Comparison of ENCODE assay signal across 8 cellular contexts in genomic region chr18:35497334-35498197, GRCh38. TPM values are rescaled to one million over a fixed set of nuclear protein-coding genes. Genes with fewer than 3 reads are reported as not detected.
A peak's percentile ranks its signal among the peaks of the same experiment; 100 is the strongest.
DNase-seq lines count a peak whose midpoint lies in the region; ATAC-seq and TF ChIP-seq lines count a peak whose summit lies in the region.

Gene INO80C, minus strand, starts transcription at chr18:35497960. Its CDS starts 86 bp downstream, at chr18:35497874.

- peaks cover 10 to 21% of the 10 kb centered on the region in 2 donors for H3K4me1 ChIP-seq in adrenal gland (replicated peaks in 1 of 2)
- H3K4me1 ChIP-seq in heart left ventricle = peaks cover 0 to 30% (median 14%) of the 10 kb centered on the region in 12 donors
- H3K4me1 ChIP-seq in upper lobe of left lung = peaks cover 15 to 36% (median 22%) of the 10 kb centered on the region in 4 donors

- peak in 1 of 4 donors; percentile 49 for TF ChIP-seq EP300 in upper lobe of left lung (IDR thresholded peaks at IDR 0.05)

- ATAC-seq in HG02884 (IDR thresholded peaks at IDR 0.05; ENCODE audit: unreplicated experiment) (peak; percentile 90), heart left ventricle (peak; percentile 98 to 99 (median 98)), upper lobe of left lung (ENCODE audit: low FRiP score in 2 of 2) (peak; percentile 98 to 99)

- TF ChIP-seq CTCF in adrenal gland (IDR thresholded peaks at IDR 0.05) = peak in 1 of 6 experiments; percentile 56
- no peak for TF ChIP-seq CTCF in heart left ventricle (IDR thresholded peaks at IDR 0.05)
- peak in 2 of 6 experiments; percentile 10 to 14 for TF ChIP-seq CTCF in upper lobe of left lung (IDR thresholded peaks at IDR 0.05)

- peak; percentile 96 for DNase-seq in NCI-H146 treated with DMSO at 0.1 percent for 48 hours (lab: John Stamatoyannopoulos, UW; ENCODE audit: unreplicated experiment)
- peak; percentile 81 to 95 (median 87) for DNase-seq in T-helper 1 cell
- peak; percentile 91 to 95 (median 92) for DNase-seq in adrenal gland
- peak; percentile 92 to 96 (median 93) for DNase-seq in heart left ventricle
- peak; percentile 79 to 97 (median 84) for DNase-seq in posterior cingulate gyrus
- DNase-seq in upper lobe of left lung = peak; percentile 93 to 99

- H3K27me3 ChIP-seq in adrenal gland = no peaks in the 10 kb centered on the region
- no peaks in the 10 kb centered on the region for H3K27me3 ChIP-seq in heart left ventricle
- peaks cover 0 to 2% (median 0%) of the 10 kb centered on the region in 4 donors for H3K27me3 ChIP-seq in upper lobe of left lung

- TF ChIP-seq POLR2A in GM15510 (IDR thresholded peaks at IDR 0.05; ENCODE audit: borderline replicate concordance, extremely low read depth, insufficient read length) = peak; percentile 95
- TF ChIP-seq POLR2A in adrenal gland (IDR thresholded peaks at IDR 0.05) = peak; percentile 92 to 93
- peak; percentile 29 to 85 for TF ChIP-seq POLR2A in heart left ventricle (IDR thresholded peaks at IDR 0.05)
- TF ChIP-seq POLR2A in upper lobe of left lung (IDR thresholded peaks at IDR 0.05) = peak; percentile 12 to 98 (median 84)

- H3K9me3 ChIP-seq in adrenal gland (replicated peaks in 1 of 3) (no peaks in the 10 kb centered on the region), heart left ventricle (no peaks in the 10 kb centered on the region), upper lobe of left lung (no peaks in the 10 kb centered on the region)

- H3K36me3 ChIP-seq in adrenal gland (replicated peaks in 1 of 2) = no peaks in the 10 kb centered on the region
- H3K36me3 ChIP-seq in heart left ventricle = no peaks in the 10 kb centered on the region
- no peaks in the 10 kb centered on the region for H3K36me3 ChIP-seq in upper lobe of left lung

- 0 to 1% (median 1%) methylated on average over 44 to 63 of the region's 63 CpGs for whole genome bisulfite sequencing in adrenal gland, 4 donors
- WGBS in heart left ventricle, 4 donors = 0 to 2% (median 1%) methylated on average over 47 to 63 of the region's 63 CpGs
- WGBS in upper lobe of left lung, 2 donors = 1% methylated on average over 60 to 63 of the region's 63 CpGs

- peak within 1 kb of the TSS; percentile 7 to 98 (median 70) for H3K4me3 ChIP-seq in adrenal gland
- H3K4me3 ChIP-seq in heart left ventricle = peak within 1 kb of the TSS; percentile 38 to 81 (median 67)
- peak within 1 kb of the TSS; percentile 52 to 79 (median 58) for H3K4me3 ChIP-seq in upper lobe of left lung

- intact Hi-C loops in adrenal gland (cut with DNase I) = loop anchor here in 1 of 2 donors (5.0 kb wide), 1 partner anchor 90 kb away; no protein-coding TSS in a partner anchor
- intact Hi-C loops in heart left ventricle (cut with DNase I) = loop anchor here in 7 of 10 donors (2.0 to 10.0 kb wide), 9 partner anchors 35 to 233 kb away; partner anchors contain the start of gene GALNT1 (in 3 of the 7)
- intact Hi-C loops in posterior cingulate gyrus (cut with DNase I) = loop anchor here (5.0 kb wide), 3 partner anchors 85 to 630 kb away; partner anchors contain the start of genes ELP2, GALNT1 and SLC39A6

- H3K27ac ChIP-seq in adrenal gland = peak within 1 kb of the TSS; percentile 32 to 97 (median 96)
- H3K27ac ChIP-seq in heart left ventricle = peak within 1 kb of the TSS; percentile 93 to 99 (median 94)
- H3K27ac ChIP-seq in upper lobe of left lung = peak within 1 kb of the TSS; percentile 95 to 96 (median 96)

RNA-seq across cellular contexts. Expression of gene INO80C, which starts in this region (rescaled TPM):
- 10 to 100 TPM in 4 of 8 donors, 1 to 10 TPM in 4; 3.6 to 29.6 (median 14.5) TPM for total RNA-seq in adrenal gland
- 10 to 100 TPM; 19.2 to 25.6 (median 25.3) TPM for polyA plus RNA-seq in adrenal gland
- total RNA-seq in heart left ventricle = 10 to 100 TPM in 7 of 9 donors, 1 to 10 TPM in 2; 5.6 to 29.0 (median 22.3) TPM
- 10 to 100 TPM; 24.7 to 25.2 TPM for polyA plus RNA-seq in heart left ventricle
- 10 to 100 TPM in 5 of 6 donors, 1 to 10 TPM in 1; 8.7 to 87.0 (median 19.6) TPM for total RNA-seq in upper lobe of left lung

Comparison
In these comparisons a context has a peak if more than half of its experiments do, and no peak if none do; other contexts are left out.
1. Peak in every context shown above with its lines: DNase-seq, ATAC-seq, H3K4me3 ChIP-seq and H3K27ac ChIP-seq.